Comparison of ENCODE assay signal across 22 cellular contexts in genomic region chr12:89936631-89937030, GRCh38.
DNase-seq lines count a peak whose midpoint lies in the region; ATAC-seq and TF ChIP-seq lines count a peak whose summit lies in the region.
"Had no signal": no experiment of that assay in that cellular context is flagged by ENCODE, and none has a peak within 500 bp of the region (broad histone marks: within the 10 kb centered on the region; RNA-seq: fewer than 3 reads in every experiment).

No MANE protein-coding gene starts in this region.

- POLR2A ChIA-PET in activated CD4-positive, alpha-beta T cell treated with anti-CD3 and anti-CD28 coated beads for 36 hours (lab: Charles Lee): no interaction called here

- CTCF ChIA-PET in activated CD4-positive, alpha-beta T cell treated with anti-CD3 and anti-CD28 coated beads for 36 hours (lab: Charles Lee): interaction anchor here (0.6 to 1.8 kb wide), 2 partner anchors 10 to 61 kb away, joined by 3 to 10 read pairs; no protein-coding TSS in a partner anchor

- H3K27ac ChIP-seq in right lobe of liver: no peak overlapping the region
- H3K27ac ChIP-seq: BLaER1 treated with 17β-estradiol and CSF1 and Interleukin-3, amounts not matched to agents 10 nM and 100 nM; left lung had no signal

- H3K27ac Mint-ChIP-seq in stimulated activated memory B cell treated with anti-CD40 and anti-IgM and Interleukin-4, amounts not matched to agents 10 μg/mL and 1 μg/mL and 100 μg/mL, for 72 hours: peak overlapping the region; percentile 90
- H3K27ac Mint-ChIP-seq in activated CD4-positive, alpha-beta T cell treated with anti-CD3 and anti-CD28 coated beads for 36 hours: no peak overlapping the region
- H3K27ac Mint-ChIP-seq: activated T-helper 1 cell treated with anti-CD3 and anti-CD28 coated beads, Interleukin-12 subunit alpha, Interleukin-12 subunit beta, Interleukin-2, Interleukin-4 antibody, amounts not matched to agents 30 ng/mL and 10 ng/mL and 1 ng/mL, durations not matched to agents 14 hours and 24 hours and 36 hours; immature natural killer cell had no signal

- WGBS in right lobe of liver (ENCODE audit: insufficient coverage, low coverage, low lambda C conversion rate, missing lambda C conversion rate): 56% methylated on average over 3 of the region's 3 CpGs

- H3K27me3 Mint-ChIP-seq in stimulated activated memory B cell treated with anti-CD40 and anti-IgM and Interleukin-4, amounts not matched to agents 10 μg/mL and 1 μg/mL and 100 μg/mL, for 72 hours: no peaks in the 10 kb centered on the region
- no peaks in the 10 kb centered on the region for H3K27me3 Mint-ChIP-seq in activated CD4-positive, alpha-beta T cell treated with anti-CD3 and anti-CD28 coated beads for 36 hours

- DNase-seq in NCI-H2227 treated with DMSO at 0.1 percent for 48 hours (lab: John Stamatoyannopoulos, UW): peak; percentile 18
- no peak for DNase-seq in NCI-H2227 (lab: John Stamatoyannopoulos, UW; ENCODE audit: unreplicated experiment)
- peak; percentile 79 for DNase-seq in NCI-H526 treated with DMSO at 0.1 percent for 48 hours (lab: John Stamatoyannopoulos, UW)
- DNase-seq in astrocyte of the hippocampus (ENCODE audit: low read depth, low spot score): peak; percentile 21
- DNase-seq in NOMO-1 treated with DMSO at 0.1 percent for 48 hours (lab: John Stamatoyannopoulos, UW; ENCODE audit: unreplicated experiment): no peak
- DNase-seq in right lobe of liver: no peak
- DNase-seq in activated CD4-positive, alpha-beta T cell treated with anti-CD3 and anti-CD28 coated beads for 36 hours: no peak
- DNase-seq: aorta; central memory CD4-positive, alpha-beta T cell; foreskin fibroblast; immature natural killer cell; left lung; midbrain; NCI-H2029 treated with DMSO at 0.1 percent for 48 hours; sigmoid colon; stimulated activated CD4-positive, alpha-beta T cell treated with anti-CD3 and anti-CD28 coated beads, Interleukin-15, amount 100 ng/mL, for 24 hours; stimulated activated CD8-positive, alpha-beta memory T cell treated with anti-CD3 and anti-CD28 coated beads, Interleukin-4, amount 100 ng/mL, for 48 hours had no signal

- peaks cover 12% of the 10 kb centered on the region for H3K9me3 Mint-ChIP-seq in stimulated activated memory B cell treated with anti-CD40 and anti-IgM and Interleukin-4, amounts not matched to agents 10 μg/mL and 1 μg/mL and 100 μg/mL, for 72 hours
- no peaks in the 10 kb centered on the region for H3K9me3 Mint-ChIP-seq in activated CD4-positive, alpha-beta T cell treated with anti-CD3 and anti-CD28 coated beads for 36 hours (ENCODE audit: low read depth)
- H3K9me3 Mint-ChIP-seq: activated T-helper 1 cell treated with anti-CD3 and anti-CD28 coated beads, Interleukin-12 subunit alpha, Interleukin-12 subunit beta, Interleukin-2, Interleukin-4 antibody, amounts not matched to agents 30 ng/mL and 10 ng/mL and 1 ng/mL, durations not matched to agents 14 hours and 24 hours and 36 hours; immature natural killer cell had no signal

- H3K36me3 Mint-ChIP-seq in stimulated activated memory B cell treated with anti-CD40 and anti-IgM and Interleukin-4, amounts not matched to agents 10 μg/mL and 1 μg/mL and 100 μg/mL, for 72 hours: peaks cover 41% of the 10 kb centered on the region
- no peaks in the 10 kb centered on the region for H3K36me3 Mint-ChIP-seq in activated CD4-positive, alpha-beta T cell treated with anti-CD3 and anti-CD28 coated beads for 36 hours (ENCODE audit: low read depth)

- H3K4me3 Mint-ChIP-seq in stimulated activated memory B cell treated with anti-CD40 and anti-IgM and Interleukin-4, amounts not matched to agents 10 μg/mL and 1 μg/mL and 100 μg/mL, for 72 hours: no peak overlapping the region
- no peak overlapping the region for H3K4me3 Mint-ChIP-seq in activated CD4-positive, alpha-beta T cell treated with anti-CD3 and anti-CD28 coated beads for 36 hours
- H3K4me3 Mint-ChIP-seq: activated T-helper 1 cell treated with anti-CD3 and anti-CD28 coated beads, Interleukin-12 subunit alpha, Interleukin-12 subunit beta, Interleukin-2, Interleukin-4 antibody, amounts not matched to agents 30 ng/mL and 10 ng/mL and 1 ng/mL, durations not matched to agents 14 hours and 24 hours and 36 hours; immature natural killer cell; neural crest cell had no signal

- peak; percentile 71 for ATAC-seq in stimulated activated memory B cell treated with anti-CD40 and anti-IgM and Interleukin-4, amounts not matched to agents 10 μg/mL and 1 μg/mL and 100 μg/mL, for 72 hours
- no peak for ATAC-seq in right lobe of liver
- ATAC-seq in activated CD4-positive, alpha-beta T cell treated with anti-CD3 and anti-CD28 coated beads for 36 hours: no peak
- ATAC-seq: left lung, Right ventricle myocardium inferior had no signal

- H3K4me1 Mint-ChIP-seq in stimulated activated memory B cell treated with anti-CD40 and anti-IgM and Interleukin-4, amounts not matched to agents 10 μg/mL and 1 μg/mL and 100 μg/mL, for 72 hours: peaks cover 68% of the 10 kb centered on the region
- peaks cover 30% of the 10 kb centered on the region for H3K4me1 Mint-ChIP-seq in activated CD4-positive, alpha-beta T cell treated with anti-CD3 and anti-CD28 coated beads for 36 hours
- H3K4me1 Mint-ChIP-seq: immature natural killer cell, neural crest cell had no signal

- TF ChIP-seq POLR2A in right lobe of liver (IDR thresholded peaks at IDR 0.05): no peak

- H3K4me1 ChIP-seq in right lobe of liver: no peaks in the 10 kb centered on the region
- H3K4me1 ChIP-seq: left lung had no signal

- TF ChIP-seq CTCF in right lobe of liver (IDR thresholded peaks at IDR 0.05): no peak

- H3K9me3 ChIP-seq in right lobe of liver: no peaks in the 10 kb centered on the region
- H3K9me3 ChIP-seq: BLaER1 treated with 17β-estradiol and CSF1 and Interleukin-3, amounts not matched to agents 10 nM and 100 nM; left lung; sigmoid colon had no signal

- intact Hi-C loops in right lobe of liver (cut with DNase I): no loop called here
- intact Hi-C loops in activated CD4-positive, alpha-beta T cell treated with anti-CD3 and anti-CD28 coated beads for 36 hours (cut with DNase I, micrococcal nuclease): no loop called here

- no peaks in the 10 kb centered on the region for H3K36me3 ChIP-seq in right lobe of liver
- H3K36me3 ChIP-seq: BLaER1 treated with 17β-estradiol and CSF1 and Interleukin-3, amounts not matched to agents 10 nM and 100 nM; left lung; sigmoid colon had no signal

- H3K27me3 ChIP-seq in right lobe of liver: no peaks in the 10 kb centered on the region
- H3K27me3 ChIP-seq: BLaER1 treated with 17β-estradiol and CSF1 and Interleukin-3, amounts not matched to agents 10 nM and 100 nM; left lung; sigmoid colon had no signal

- no peak overlapping the region for H3K4me3 ChIP-seq in right lobe of liver
- H3K4me3 ChIP-seq: BLaER1 treated with 17β-estradiol and CSF1 and Interleukin-3, amounts not matched to agents 10 nM and 100 nM; left lung; sigmoid colon had no signal

Comparison
In these comparisons a context has a peak if more than half of its experiments do, and no peak if none do; other contexts are left out.
1. DNase-seq: peak in NCI-H2227 treated with DMSO at 0.1 percent for 48 hours (single experiment), NCI-H526 treated with DMSO at 0.1 percent for 48 hours (single experiment) and astrocyte of the hippocampus (single experiment); none in NCI-H2227 (single experiment), NOMO-1 treated with DMSO at 0.1 percent for 48 hours (single experiment), right lobe of liver (0 of 3) and activated CD4-positive, alpha-beta T cell treated with anti-CD3 and anti-CD28 coated beads for 36 hours (single experiment).